Comparison of ENCODE assay signal across 8 cellular contexts in the genomic region with DNA sequence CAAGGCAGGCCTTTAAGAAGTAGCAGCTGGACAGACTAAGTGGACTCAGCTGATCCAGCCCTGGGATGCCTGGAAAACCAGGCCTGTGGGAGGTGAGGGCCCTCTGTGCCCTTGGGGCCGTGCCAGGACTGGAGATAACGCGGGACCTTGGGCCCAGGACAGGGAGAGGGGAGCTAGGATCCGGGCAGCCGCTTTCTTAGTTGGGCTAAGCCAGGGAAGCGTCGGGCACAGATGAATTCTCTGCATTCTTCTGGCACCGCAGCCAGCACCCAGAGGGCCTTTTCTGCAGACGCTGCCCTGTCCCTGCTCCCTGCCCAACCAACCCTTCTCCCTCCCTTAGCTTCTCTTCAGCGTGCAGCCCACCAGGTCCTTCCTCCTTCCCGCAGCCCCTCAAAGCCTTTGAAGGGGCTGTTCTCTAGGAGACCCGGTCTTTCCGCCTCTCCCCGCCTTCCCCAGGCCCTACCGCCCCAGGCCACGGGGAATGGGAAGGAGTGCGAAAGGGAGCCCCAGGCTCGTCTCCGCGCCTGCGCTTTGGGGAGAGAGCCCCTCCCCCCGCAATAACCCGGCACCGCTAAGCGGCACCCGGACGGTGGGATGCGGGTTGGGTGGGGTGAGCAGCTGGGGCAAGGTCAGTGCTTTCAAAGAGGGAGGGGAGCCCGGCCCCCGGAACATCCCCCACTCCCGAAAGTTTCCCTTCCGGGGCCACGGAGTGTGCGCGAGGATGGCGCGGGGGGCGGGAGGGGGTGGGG. TPM values are rescaled to one million over a fixed set of nuclear protein-coding genes. Genes with fewer than 3 reads are reported as not detected.
DNase-seq lines count a peak whose midpoint lies in the region; ATAC-seq, FAIRE-seq and TF ChIP-seq lines count a peak whose summit lies in the region.

No MANE protein-coding gene starts in this region.

- no peak for ATAC-seq in CD4-positive, CD25-positive, alpha-beta regulatory T cell (ENCODE audit: low read depth in 2 of 2)
- peak; percentile 18 for ATAC-seq in GM21515 (IDR thresholded peaks at IDR 0.05; ENCODE audit: unreplicated experiment)

- DNase-seq in CD4-positive, CD25-positive, alpha-beta regulatory T cell, result peak; percentile 20 to 43 (median 32)
- DNase-seq in NCI-H2171 (lab: John Stamatoyannopoulos, UW), result peak; percentile 75
- peak; percentile 78 for DNase-seq in activated CD8-positive, alpha-beta memory T cell treated with anti-CD3 and anti-CD28 coated beads for 24 hours
- DNase-seq in H1 (ENCODE audit: low read depth in 1 of 2, low spot score in 2 of 2), result peak in 1 of 2 experiments; percentile 84
- DNase-seq in medulla oblongata (ENCODE audit: extremely low spot score), result peak; percentile 75
- peak; percentile 62 for DNase-seq in stimulated activated CD8-positive, alpha-beta memory T cell treated with anti-CD3 and anti-CD28 coated beads, Interleukin-4, amount 100 ng/mL, for 48 hours
- no peak for DNase-seq in NK-92 treated with Interleukin-12 subunit alpha and Interleukin-12 subunit beta, amount 100 ng/mL, for 24 hours (lab: John Stamatoyannopoulos, UW)

- peak overlapping the region; percentile 84; the same call in 1 of the 2 replicates for H2BK5ac ChIP-seq in H1 (ENCODE audit: low read depth, low read length)

- POLR2A ChIA-PET in H1 (lab: Charles Lee; ENCODE audit: partially characterized antibody), result interaction anchor here (0.6 to 5.6 kb wide), 24 partner anchors 9 to 205 kb away, joined by 3 to 59 read pairs (median 5); a partner anchor contains a TSS

- H3K27ac Mint-ChIP-seq in CD4-positive, CD25-positive, alpha-beta regulatory T cell, result peak overlapping the region in 2 of 3 donors; percentile 84 to 89

- peaks cover 15 to 21% of the 10 kb centered on the region in 2 experiments for H4K20me1 ChIP-seq in H1 (replicated peaks in 1 of 2; ENCODE audit: control insufficient read depth in 1 of 2, insufficient read depth in 2 of 2, low read length in 2 of 2)

- H2BK15ac ChIP-seq in H1 (ENCODE audit: low read length), result no peak overlapping the region

- peak overlapping the region; percentile 8 for H2BK120ac ChIP-seq in H1 (replicated peaks; ENCODE audit: low read depth, low read length)

- FAIRE-seq in H1 (lab: Jason Lieb, UNC), result no peak

- no peak overlapping the region for H3K4me3 ChIP-seq in CD4-positive, CD25-positive, alpha-beta regulatory T cell (ENCODE audit: low read depth, low read length)
- H3K4me3 ChIP-seq in H1 (ENCODE audit: extremely low read depth in 1 of 4, insufficient read depth in 2 of 4, low read depth in 3 of 4, low read length in 4 of 4), result peak overlapping the region; percentile 75 to 90 (median 82)

- peak overlapping the region; percentile 44 for H3K4ac ChIP-seq in H1 (replicated peaks; ENCODE audit: insufficient read length, low read depth, low read length)

- peak overlapping the region; percentile 76; the same call in 1 of the 2 replicates for H2BK12ac ChIP-seq in H1 (ENCODE audit: low read depth, low read length)

- H4K91ac ChIP-seq in H1 (replicated peaks; ENCODE audit: insufficient read length, low read length), result no peak overlapping the region

- H3K27me3 ChIP-seq in CD4-positive, CD25-positive, alpha-beta regulatory T cell (ENCODE audit: control insufficient read depth, insufficient read depth, low read length), result no peaks in the 10 kb centered on the region
- no peaks in the 10 kb centered on the region for H3K27me3 ChIP-seq in H1 (replicated peaks in 1 of 4; ENCODE audit: control insufficient read depth in 3 of 4, extremely low read depth in 1 of 4, insufficient read depth in 3 of 4, low read length in 3 of 4)

- H3K23ac ChIP-seq in H1 (ENCODE audit: insufficient read length), result no peak overlapping the region

- peak overlapping the region; percentile 71 for H4K8ac ChIP-seq in H1 (ENCODE audit: extremely low read depth, insufficient read depth, low read length)

- H3K79me1 ChIP-seq in H1 (ENCODE audit: low read depth, low read length), result peaks cover 17% of the 10 kb centered on the region; the same call in 1 of the 2 replicates

- peak overlapping the region; percentile 57 to 71 (median 62) for H3K9ac ChIP-seq in H1 (replicated peaks in 1 of 4; ENCODE audit: extremely low read depth in 1 of 4, low read depth in 3 of 4, low read length in 3 of 4)

- H3K18ac ChIP-seq in H1 (ENCODE audit: extremely low read depth, low read length), result peak overlapping the region; percentile 62; the same call in 1 of the 2 replicates

- H3K14ac ChIP-seq in H1 (ENCODE audit: insufficient read length), result peak overlapping the region; percentile 32

- peaks cover 8 to 43% of the 10 kb centered on the region in 2 experiments; a peak in 3 of 4 replicates for H3K79me2 ChIP-seq in H1 (ENCODE audit: control insufficient read depth in 1 of 2, insufficient read depth in 2 of 2, low read length in 2 of 2)

- H3K36me3 Mint-ChIP-seq in CD4-positive, CD25-positive, alpha-beta regulatory T cell, result no peaks in the 10 kb centered on the region

- TF ChIP-seq POLR2A in H1 (IDR thresholded peaks at IDR 0.05; ENCODE audit: control extremely low read depth in 1 of 2, low read depth in 2 of 2, low read length in 2 of 2), result peak in 1 of 2 experiments; percentile 34; a peak in 1 of 3 replicates

- H2BK20ac ChIP-seq in H1 (ENCODE audit: low read length), result 0 out of 2 replicates have a peak overlapping the region, but pooled peaks have one; percentile 13

- peak overlapping the region; percentile 47 for H3K56ac ChIP-seq in H1 (replicated peaks; ENCODE audit: insufficient read length, low read depth, low read length)

- H3K27me3 Mint-ChIP-seq in CD4-positive, CD25-positive, alpha-beta regulatory T cell, result peaks cover 24% of the 10 kb centered on the region

- H3K4me2 ChIP-seq in H1 (ENCODE audit: insufficient read depth in 1 of 2, low read depth in 2 of 2, low read length in 2 of 2), result peak overlapping the region; percentile 81 to 96

- TF ChIP-seq RAD21 in H1 (IDR thresholded peaks at IDR 0.05 in 1 of 2, conservative IDR thresholded peaks at IDR 0.05 in 1 of 2; ENCODE audit: low read depth in 2 of 2, low read length in 2 of 2), result peak in 1 of 2 experiments; percentile 4; a peak in 1 of 4 replicates

- H4K5ac ChIP-seq in H1 (ENCODE audit: insufficient read length, low read depth, low read length), result peak overlapping the region; percentile 90

- TF ChIP-seq EP300 in H1 (IDR thresholded peaks at IDR 0.05; ENCODE audit: borderline replicate concordance in 1 of 2, low read depth in 2 of 2, low read length in 2 of 2), result no peak

- CTCF ChIA-PET in H1 (lab: Charles Lee; ENCODE audit: partially characterized antibody), result interaction anchor here (0.9 to 6.0 kb wide), 12 partner anchors 11 to 140 kb away, joined by 3 to 30 read pairs (median 5); no protein-coding TSS in a partner anchor

- H3K23me2 ChIP-seq in H1 (ENCODE audit: low read depth, low read length), result peaks cover 13% of the 10 kb centered on the region

- no peak for TF ChIP-seq CTCF in H1 (IDR thresholded peaks at IDR 0.05; ENCODE audit: control extremely low read depth in 1 of 3, insufficient read depth in 1 of 3, low read depth in 1 of 3, low read length in 3 of 3)

- peaks cover 21% of the 10 kb centered on the region for H3K4me1 ChIP-seq in CD4-positive, CD25-positive, alpha-beta regulatory T cell (ENCODE audit: control insufficient read depth, insufficient read depth, low read length, poor library complexity, severe bottlenecking)
- peaks cover 3 to 27% (median 18%) of the 10 kb centered on the region in 4 experiments for H3K4me1 ChIP-seq in H1 (replicated peaks in 1 of 4; ENCODE audit: control insufficient read depth in 3 of 4, insufficient read depth in 4 of 4, low read length in 3 of 4)

- H2AK5ac ChIP-seq in H1 (ENCODE audit: low read depth, low read length), result peak overlapping the region; percentile 54; the same call in 1 of the 2 replicates

- H2AFZ ChIP-seq in H1 (ENCODE audit: low read length), result no peak overlapping the region

- peaks cover 12 to 44% (median 29%) of the 10 kb centered on the region in 4 donors for H3K4me1 Mint-ChIP-seq in CD4-positive, CD25-positive, alpha-beta regulatory T cell

- peak overlapping the region; percentile 91 to 98 (median 93) for H3K4me3 Mint-ChIP-seq in CD4-positive, CD25-positive, alpha-beta regulatory T cell

- H3K36me3 ChIP-seq in CD4-positive, CD25-positive, alpha-beta regulatory T cell (ENCODE audit: control insufficient read depth, insufficient read depth, low read length), result no peaks in the 10 kb centered on the region
- no peaks in the 10 kb centered on the region; a peak in 2 of 8 replicates for H3K36me3 ChIP-seq in H1 (ENCODE audit: control insufficient read depth in 2 of 4, insufficient read depth in 4 of 4, low read length in 3 of 4)

- H3K9me3 Mint-ChIP-seq in CD4-positive, CD25-positive, alpha-beta regulatory T cell, result peaks cover 0 to 2% (median 0%) of the 10 kb centered on the region in 7 donors

- H3K27ac ChIP-seq in CD4-positive, CD25-positive, alpha-beta regulatory T cell (ENCODE audit: insufficient read depth, low read length, poor library complexity, severe bottlenecking), result peak overlapping the region; percentile 72
- peak overlapping the region; percentile 26; the same call in 1 of the 2 replicates for H3K27ac ChIP-seq in H1 (ENCODE audit: low read depth, low read length)

- H3K9me3 ChIP-seq in CD4-positive, CD25-positive, alpha-beta regulatory T cell (ENCODE audit: control insufficient read depth in 2 of 2, low read length in 2 of 2), result no peaks in the 10 kb centered on the region
- no peaks in the 10 kb centered on the region for H3K9me3 ChIP-seq in H1 (ENCODE audit: insufficient read depth in 2 of 2, low read depth in 1 of 2, low read length in 1 of 2)

- WGBS in H1 (ENCODE audit: extremely low coverage in 1 of 2, insufficient coverage in 1 of 2, insufficient read length in 1 of 2, insufficient replicate concordance in 2 of 2, low coverage in 1 of 2, low lambda C conversion rate in 2 of 2, missing lambda C conversion rate in 1 of 2), 2 experiments, result 3% methylated on average over 18 of the region's 38 CpGs; no CpG with 5 or more reads in 1 of the 2 experiments

RNA-seq across cellular contexts. Expression of a gene that starts 0.7 kb away (rescaled TPM):
- total RNA-seq in CD4-positive, CD25-positive, alpha-beta regulatory T cell, result 7.8 TPM
- under 1 TPM; 0.18 to 0.91 (median 0.56) TPM for polyA plus RNA-seq in CD4-positive, CD25-positive, alpha-beta regulatory T cell
- 27.9 and 30.2 TPM in 2 replicates for total RNA-seq in H1 (2021; fragmentation: NEBNext Ultra II Directional; extraction: Animal tissue kit (Norgen Biotek cat#: 25700))
- polyA plus RNA-seq in H1 (2011; rRNA removed), result 9.4 and 16.3 TPM in 2 replicates
- 7.6 TPM for polyA plus RNA-seq in H1 (2011; cell fraction: cytosol; rRNA removed)
- 23.8 TPM for polyA plus RNA-seq in H1 (2011; cell fraction: nucleus; rRNA removed)
- 12.5 to 17.8 TPM (median 16.7 TPM) in 4 replicates for polyA plus RNA-seq in H1 (2012, experiment 1 of 2)
- 16.1 TPM for polyA plus RNA-seq in H1 (2012, experiment 2 of 2)
- 13.6 TPM for polyA plus RNA-seq in H1 (2013, experiment 1 of 2)
- 12.7 TPM for polyA plus RNA-seq in H1 (2013, experiment 2 of 2)
- 10.2 and 16.9 TPM in 2 replicates for polyA minus RNA-seq in H1 (2011; rRNA and poly(A)+ RNA removed)
- 16.4 TPM for polyA minus RNA-seq in H1 (2011; cell fraction: cytosol; rRNA and poly(A)+ RNA removed)
- 22.2 TPM for polyA minus RNA-seq in H1 (2011; cell fraction: nucleus; rRNA and poly(A)+ RNA removed)

RNA-seq across cellular contexts. Expression of a gene that starts 15.4 kb away (rescaled TPM):
- total RNA-seq in CD4-positive, CD25-positive, alpha-beta regulatory T cell, result 4.6 TPM
- 1 to 10 TPM; 7.3 to 9.8 (median 8.7) TPM for polyA plus RNA-seq in CD4-positive, CD25-positive, alpha-beta regulatory T cell
- total RNA-seq in H1 (2021; fragmentation: NEBNext Ultra II Directional; extraction: Animal tissue kit (Norgen Biotek cat#: 25700)), result 2.4 and 2.5 TPM in 2 replicates
- polyA plus RNA-seq in H1 (2011; rRNA removed), result 1.6 TPM in 2 replicates
- 2.0 TPM for polyA plus RNA-seq in H1 (2011; cell fraction: cytosol; rRNA removed)
- polyA plus RNA-seq in H1 (2011; cell fraction: nucleus; rRNA removed), result 1.5 TPM
- 1.7 to 3.4 TPM (median 2.0 TPM) in 4 replicates for polyA plus RNA-seq in H1 (2012, experiment 1 of 2)
- 1.7 TPM for polyA plus RNA-seq in H1 (2012, experiment 2 of 2)
- polyA plus RNA-seq in H1 (2013, experiment 1 of 2), result 2.2 TPM
- 2.5 TPM for polyA plus RNA-seq in H1 (2013, experiment 2 of 2)
- polyA minus RNA-seq in H1 (2011; rRNA and poly(A)+ RNA removed), result 2.4 and 2.7 TPM in 2 replicates
- 0.59 TPM for polyA minus RNA-seq in H1 (2011; cell fraction: cytosol; rRNA and poly(A)+ RNA removed)
- polyA minus RNA-seq in H1 (2011; cell fraction: nucleus; rRNA and poly(A)+ RNA removed), result 1.3 TPM
